Comparison of ENCODE assay signal across 9 cellular contexts in the genomic region with DNA sequence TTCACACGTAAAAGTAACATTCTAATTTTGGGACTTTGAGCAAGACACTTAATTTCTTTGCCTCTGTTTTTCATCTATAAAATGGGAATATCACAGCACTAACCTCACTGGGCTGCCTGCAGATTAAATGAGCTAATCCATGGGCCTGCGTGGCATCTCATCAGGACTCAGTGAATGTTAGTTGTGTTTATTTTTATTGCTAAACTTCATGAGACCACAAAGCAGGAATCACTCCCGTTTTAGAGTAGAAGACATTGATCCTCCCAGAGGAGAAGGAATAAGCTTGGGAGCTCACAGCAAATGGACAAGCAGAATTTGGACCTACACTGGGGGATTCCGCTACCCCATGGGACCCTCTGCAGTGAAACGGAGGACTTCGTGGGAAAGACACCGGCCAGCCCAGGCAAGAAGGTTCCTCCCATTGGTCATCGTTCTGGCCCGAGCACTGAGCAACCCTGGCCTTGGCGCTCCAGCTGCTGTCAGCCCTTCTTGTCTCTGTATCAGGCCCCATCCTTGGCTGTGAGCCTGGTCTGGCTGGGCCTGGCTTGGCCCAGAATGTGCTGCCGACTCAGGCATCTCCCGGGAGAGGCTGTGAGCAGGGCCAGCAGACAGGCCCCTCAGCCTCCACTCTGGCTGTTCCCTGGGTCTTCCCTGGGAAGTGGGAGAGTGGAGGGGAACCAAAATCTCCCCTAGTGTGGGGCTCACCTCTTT.
DNase-seq lines count a peak whose midpoint lies in the region; ATAC-seq and TF ChIP-seq lines count a peak whose summit lies in the region.
"Had no signal": no experiment of that assay in that cellular context is flagged by ENCODE, and none has a peak within 500 bp of the region (broad histone marks: within the 10 kb centered on the region; RNA-seq: fewer than 3 reads in every experiment).

No MANE protein-coding gene starts in this region.

- ATAC-seq in SK-N-SH treated with all-trans-retinoic acid at 6 μM for 48 hours, result peak; percentile 97
- ATAC-seq in Right ventricle myocardium inferior, result peak; percentile 95
- no peak for ATAC-seq in GM18511 (IDR thresholded peaks at IDR 0.05; ENCODE audit: unreplicated experiment)
- no peak for ATAC-seq in HG03432 (IDR thresholded peaks at IDR 0.05; ENCODE audit: unreplicated experiment)
- ATAC-seq in GM21515 (IDR thresholded peaks at IDR 0.05; ENCODE audit: unreplicated experiment), result no peak

- H3K27me3 ChIP-seq in trophoblast cell (ENCODE audit: insufficient read depth, low read length), result no peaks in the 10 kb centered on the region

- no peaks in the 10 kb centered on the region for H3K79me2 ChIP-seq in trophoblast cell (ENCODE audit: control insufficient read depth, insufficient read depth, low read length, poor library complexity)

- WGBS in trophoblast cell (ENCODE audit: extremely low coverage, insufficient coverage, insufficient read length), result no CpG with 5 or more reads among the region's 12 CpGs

- H3K36me3 ChIP-seq in trophoblast cell (ENCODE audit: control insufficient read depth in 1 of 2, insufficient read depth in 2 of 2, low read length in 2 of 2), result peaks cover 7 to 9% of the 10 kb centered on the region in 2 experiments

- H3K4me1 ChIP-seq in trophoblast cell (ENCODE audit: control insufficient read depth in 1 of 2, insufficient read depth in 2 of 2, low read length in 2 of 2), result peaks cover 8 to 10% of the 10 kb centered on the region in 2 experiments

- peak overlapping the region; percentile 55 for H3K14ac ChIP-seq in trophoblast cell (ENCODE audit: low read length)

- no peak overlapping the region for H4K12ac ChIP-seq in trophoblast cell (ENCODE audit: low read depth, low read length)

- no peaks in the 10 kb centered on the region for H3K9me3 ChIP-seq in trophoblast cell (ENCODE audit: insufficient read depth, low read depth, low read length)

- H3K4ac ChIP-seq in trophoblast cell (ENCODE audit: low read depth, low read length), result peak overlapping the region; percentile 5

- H2AFZ ChIP-seq in trophoblast cell (ENCODE audit: insufficient read depth, low read length, poor library complexity), result no peak overlapping the region

- no peak overlapping the region for H2BK5ac ChIP-seq in trophoblast cell (ENCODE audit: low read depth, low read length, poor library complexity)

- H3K4me2 ChIP-seq in trophoblast cell (ENCODE audit: low read length), result no peak overlapping the region

- DNase-seq in C1 segment of cervical spinal cord (lab: John Stamatoyannopoulos, UW) (peak in 11 of 14 donors; percentile 4 to 69 (median 40)), Right ventricle myocardium inferior (ENCODE audit: missing footprints) (peak; percentile 92), trophoblast cell (no peak), DMS114 treated with DMSO at 0.1 percent for 48 hours (lab: John Stamatoyannopoulos, UW; ENCODE audit: unreplicated experiment) (no peak)
- DNase-seq: NCI-H2029 had no signal

- peak overlapping the region; percentile 89 for H2AK5ac ChIP-seq in trophoblast cell (ENCODE audit: low read length)

- H3K18ac ChIP-seq in trophoblast cell (ENCODE audit: low read length), result peak overlapping the region; percentile 15

- peaks cover 2% of the 10 kb centered on the region for H3K79me1 ChIP-seq in trophoblast cell (ENCODE audit: low read length)

- H3K9ac ChIP-seq in trophoblast cell (ENCODE audit: low read length), result no peak overlapping the region

- peak overlapping the region; percentile 28 for H2BK12ac ChIP-seq in trophoblast cell (ENCODE audit: low read length)

- H3K4me3 ChIP-seq in trophoblast cell (ENCODE audit: low read depth, low read length), result no peak overlapping the region

- H4K8ac ChIP-seq in trophoblast cell (ENCODE audit: low read depth, low read length), result peak overlapping the region; percentile 2

- no peak overlapping the region for H2BK120ac ChIP-seq in trophoblast cell (ENCODE audit: insufficient read depth, low read length, poor library complexity)

- H4K91ac ChIP-seq in trophoblast cell (ENCODE audit: low read depth, low read length), result peak overlapping the region; percentile 22

- no peak overlapping the region for H3K23ac ChIP-seq in trophoblast cell (ENCODE audit: low read length)

- intact Hi-C loops in Right ventricle myocardium inferior (cut with DNase I), result no loop called here

- no peak overlapping the region for H3K27ac ChIP-seq in trophoblast cell (ENCODE audit: low read depth, low read length)

TF ChIP-seq in SK-N-SH treated with all-trans-retinoic acid at 6 μM for 48 hours, 23 proteins besides CTCF, POLR2A, EP300 and RAD21:
- TF ChIP-seq ZNF70 (CRISPR knock-in tag; IDR thresholded peaks at IDR 0.05), result no peak
- TF ChIP-seq PPARA (CRISPR knock-in tag; IDR thresholded peaks at IDR 0.05; ENCODE audit: borderline replicate concordance), result no peak
- no peak for TF ChIP-seq CSRNP3 (CRISPR knock-in tag; IDR thresholded peaks at IDR 0.05)
- TF ChIP-seq ESRRG (CRISPR knock-in tag; IDR thresholded peaks at IDR 0.05), result no peak
- TF ChIP-seq BACH2 (CRISPR knock-in tag; IDR thresholded peaks at IDR 0.05; ENCODE audit: borderline replicate concordance), result no peak
- no peak for TF ChIP-seq SNAI2 (CRISPR knock-in tag; IDR thresholded peaks at IDR 0.05)
- no peak for TF ChIP-seq ZFP3 (CRISPR knock-in tag; IDR thresholded peaks at IDR 0.05)
- no peak for TF ChIP-seq ARNTL (CRISPR knock-in tag; IDR thresholded peaks at IDR 0.05; ENCODE audit: borderline replicate concordance, low read depth)
- TF ChIP-seq OSR1 (CRISPR knock-in tag; IDR thresholded peaks at IDR 0.05), result no peak
- TF ChIP-seq TCF4 (CRISPR knock-in tag; IDR thresholded peaks at IDR 0.05; ENCODE audit: borderline replicate concordance), result no peak
- TF ChIP-seq RARB (CRISPR knock-in tag; IDR thresholded peaks at IDR 0.05), result no peak
- no peak for TF ChIP-seq GLIS3 (CRISPR knock-in tag; IDR thresholded peaks at IDR 0.05)
- no peak for TF ChIP-seq CREB5 (CRISPR knock-in tag; IDR thresholded peaks at IDR 0.05; ENCODE audit: low read depth)
- no peak for TF ChIP-seq ZC3H10 (CRISPR knock-in tag; IDR thresholded peaks at IDR 0.05)
- TF ChIP-seq CSDC2 (CRISPR knock-in tag; IDR thresholded peaks at IDR 0.05), result no peak
- no peak for TF ChIP-seq PATZ1 (CRISPR knock-in tag; IDR thresholded peaks at IDR 0.05; ENCODE audit: borderline replicate concordance)

Comparison
In these comparisons a context has a peak if more than half of its experiments do, and no peak if none do; other contexts are left out.
1. DNase-seq: peak in C1 segment of cervical spinal cord (11 of 14) and Right ventricle myocardium inferior (single experiment); none in trophoblast cell (0 of 2) and DMS114 treated with DMSO at 0.1 percent for 48 hours (single experiment).
2. ATAC-seq: peak in SK-N-SH treated with all-trans-retinoic acid at 6 μM for 48 hours (single experiment) and Right ventricle myocardium inferior (single experiment); none in GM18511 (single experiment), HG03432 (single experiment) and GM21515 (single experiment).